ENCODE assay signal across 20 cellular contexts in the genomic region with DNA sequence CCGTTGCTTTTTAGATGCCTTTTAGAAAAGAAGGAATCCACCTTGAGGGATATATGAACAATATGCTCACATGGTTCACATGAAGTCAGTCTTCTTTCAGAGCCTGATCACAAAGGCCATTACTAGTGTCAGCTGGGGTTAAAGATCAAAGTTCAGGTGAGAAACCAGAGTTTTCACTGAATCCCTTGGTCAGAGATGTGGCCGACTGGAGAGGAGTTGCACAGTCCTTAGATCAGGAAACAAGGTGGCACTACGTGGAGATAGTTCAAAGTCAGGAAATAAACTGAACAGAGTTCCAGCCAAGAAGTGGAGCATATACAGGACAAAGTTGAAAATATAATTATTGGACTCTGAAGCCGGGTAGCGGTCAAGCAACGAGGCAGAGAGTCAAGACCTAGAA. TPM values are rescaled to one million over a fixed set of nuclear protein-coding genes. Genes with fewer than 3 reads are reported as not detected.
DNase-seq lines count a peak whose midpoint lies in the region; ATAC-seq and TF ChIP-seq lines count a peak whose summit lies in the region.
"Had no signal": no experiment of that assay in that cellular context is flagged by ENCODE, and none has a peak within 500 bp of the region (broad histone marks: within the 10 kb centered on the region; RNA-seq: fewer than 3 reads in every experiment).

No MANE protein-coding gene starts in this region.

- H3K4me3 ChIP-seq in PC-9: no peak overlapping the region
- no peak overlapping the region for H3K4me3 ChIP-seq in gastrocnemius medialis
- H3K4me3 ChIP-seq: SK-N-MC, spleen had no signal

- no peaks in the 10 kb centered on the region; the same call in 1 of the 2 replicates for H4K20me1 ChIP-seq in PC-9 (ENCODE audit: insufficient read depth)

- ATAC-seq in gastrocnemius medialis (no peak), GM21381 (IDR thresholded peaks at IDR 0.05; ENCODE audit: unreplicated experiment) (no peak)

- H3K4me1 ChIP-seq in PC-9 (replicated peaks; ENCODE audit: insufficient read depth): no peaks in the 10 kb centered on the region; the same call in 1 of the 2 replicates
- H3K4me1 ChIP-seq in gastrocnemius medialis: peaks cover 52 to 71% of the 10 kb centered on the region in 2 donors

- H3K79me2 ChIP-seq in PC-9 (ENCODE audit: low read depth): peaks cover 82% of the 10 kb centered on the region

- POLR2A ChIA-PET in PC-9 (lab: Charles Lee; ENCODE audit: unreplicated experiment): no interaction called here

- H3K27me3 ChIP-seq in PC-9 (ENCODE audit: insufficient read depth, low read depth) (no peaks in the 10 kb centered on the region), gastrocnemius medialis (no peaks in the 10 kb centered on the region)
- H3K27me3 ChIP-seq: spleen had no signal

- BruUV-seq in PC-9 (replicated peaks; lab: Mats Ljungman, UMichigan): no TSS peak

- peaks cover 83% of the 10 kb centered on the region for H3K4me1 Mint-ChIP-seq in activated naive CD4-positive, alpha-beta T cell treated with anti-CD3 and anti-CD28 coated beads, Interleukin-2, amount 50 U/mL, for 24 hours
- H3K4me1 Mint-ChIP-seq in chondrocyte (ENCODE audit: low read depth): peaks cover 41% of the 10 kb centered on the region

- no peaks in the 10 kb centered on the region for H3F3A ChIP-seq in PC-9 (ENCODE audit: insufficient read depth, low read depth)

- no peak for TF ChIP-seq POLR2A in gastrocnemius medialis (IDR thresholded peaks at IDR 0.05)

- H3K27ac ChIP-seq in PC-9 (peak overlapping the region; percentile 36; the same call in 1 of the 2 replicates), gastrocnemius medialis (peak overlapping the region; percentile 81 to 89 (median 83))
- H3K27ac ChIP-seq: HL-60, SK-N-MC, spleen had no signal

- H3K27me3 Mint-ChIP-seq in activated naive CD4-positive, alpha-beta T cell treated with anti-CD3 and anti-CD28 coated beads, Interleukin-2, amount 50 U/mL, for 24 hours: no peaks in the 10 kb centered on the region
- no peaks in the 10 kb centered on the region for H3K27me3 Mint-ChIP-seq in chondrocyte (ENCODE audit: low read depth)
- H3K27me3 Mint-ChIP-seq: brain had no signal

- no peaks in the 10 kb centered on the region for H3K9me3 Mint-ChIP-seq in activated naive CD4-positive, alpha-beta T cell treated with anti-CD3 and anti-CD28 coated beads, Interleukin-2, amount 50 U/mL, for 24 hours
- H3K9me3 Mint-ChIP-seq in chondrocyte (ENCODE audit: low read depth): no peaks in the 10 kb centered on the region
- H3K9me3 Mint-ChIP-seq: brain had no signal

- CTCF ChIA-PET in PC-9 (lab: Charles Lee): no interaction called here

- H3K4me3 Mint-ChIP-seq in activated naive CD4-positive, alpha-beta T cell treated with anti-CD3 and anti-CD28 coated beads, Interleukin-2, amount 50 U/mL, for 24 hours: peak overlapping the region; percentile 53
- H3K4me3 Mint-ChIP-seq in chondrocyte (ENCODE audit: unreplicated experiment): no peak overlapping the region
- H3K4me3 Mint-ChIP-seq: brain had no signal

- H3K9me3 ChIP-seq in PC-9 (ENCODE audit: insufficient read depth, low read depth) (no peaks in the 10 kb centered on the region), gastrocnemius medialis (no peaks in the 10 kb centered on the region)
- H3K9me3 ChIP-seq: spleen had no signal

- H3K9me2 ChIP-seq in PC-9 (ENCODE audit: insufficient read depth): no peaks in the 10 kb centered on the region

- no peak overlapping the region for H2AFZ ChIP-seq in PC-9

- H3K36me3 Mint-ChIP-seq in activated naive CD4-positive, alpha-beta T cell treated with anti-CD3 and anti-CD28 coated beads, Interleukin-2, amount 50 U/mL, for 24 hours: peaks cover 9% of the 10 kb centered on the region
- H3K36me3 Mint-ChIP-seq in chondrocyte (ENCODE audit: low read depth): no peaks in the 10 kb centered on the region

- H3K27ac Mint-ChIP-seq in activated naive CD4-positive, alpha-beta T cell treated with anti-CD3 and anti-CD28 coated beads, Interleukin-2, amount 50 U/mL, for 24 hours: peak overlapping the region; percentile 93
- H3K27ac Mint-ChIP-seq in chondrocyte (ENCODE audit: unreplicated experiment): peak overlapping the region; percentile 33

- H3K36me3 ChIP-seq in PC-9 (ENCODE audit: low read depth) (no peaks in the 10 kb centered on the region), gastrocnemius medialis (no peaks in the 10 kb centered on the region)
- H3K36me3 ChIP-seq: spleen had no signal

- intact Hi-C loops in PC-9 (cut with micrococcal nuclease; ENCODE audit: unreplicated experiment): no loop called here
- intact Hi-C loops in gastrocnemius medialis (cut with DNase I; ENCODE audit: low total_unique reads): loop anchor here (10.0 kb wide), 1 partner anchor 536 kb away; no protein-coding TSS in a partner anchor

- in situ Hi-C loops in gastrocnemius medialis (cut with MboI; ENCODE audit: low sequenced_read_pairs in 4 of 4): no loop called here

- no peak overlapping the region for H3K4me2 ChIP-seq in PC-9

- no peak for TF ChIP-seq CTCF in PC-9 (conservative IDR thresholded peaks at IDR 0.05)
- TF ChIP-seq CTCF in chondrocyte (IDR thresholded peaks at IDR 0.05): no peak
- TF ChIP-seq CTCF in gastrocnemius medialis (IDR thresholded peaks at IDR 0.05 in 4 of 5, conservative IDR thresholded peaks at IDR 0.05 in 1 of 5): no peak

- DNase-seq in activated naive CD4-positive, alpha-beta T cell treated with Interleukin-2 at 50 U/mL for 16 hours: no peak
- DNase-seq in PC-9 (no peak), chondrocyte (ENCODE audit: low spot score) (no peak), gastrocnemius medialis (no peak), SHP77 treated with DMSO at 0.1 percent for 48 hours (lab: John Stamatoyannopoulos, UW) (no peak), pons (ENCODE audit: low spot score) (no peak)
- DNase-seq: ACHN; activated CD4-positive, CD25-positive, alpha-beta regulatory T cell; hippocampal formation; mesendoderm; NCI-H1694 treated with DMSO at 0.1 percent for 48 hours; NCI-H226; spleen; stimulated activated CD4-positive, alpha-beta T cell treated with anti-CD3 and anti-CD28 coated beads, Interleukin-4, amount 100 ng/mL, for 4 hours; T-helper 9 cell had no signal

RNA-seq across cellular contexts. Expression of gene AAK1, which starts 54.6 kb away (rescaled TPM):
- 50.3 and 66.6 TPM in 2 replicates for total RNA-seq in PC-9 (2021)
- 78.5 to 97.5 TPM (median 97.2 TPM) in 3 replicates for total RNA-seq in chondrocyte
- total RNA-seq in gastrocnemius medialis: 10 to 100 TPM; 30.0 to 47.3 (median 39.1) TPM
